In the genomic region with DNA sequence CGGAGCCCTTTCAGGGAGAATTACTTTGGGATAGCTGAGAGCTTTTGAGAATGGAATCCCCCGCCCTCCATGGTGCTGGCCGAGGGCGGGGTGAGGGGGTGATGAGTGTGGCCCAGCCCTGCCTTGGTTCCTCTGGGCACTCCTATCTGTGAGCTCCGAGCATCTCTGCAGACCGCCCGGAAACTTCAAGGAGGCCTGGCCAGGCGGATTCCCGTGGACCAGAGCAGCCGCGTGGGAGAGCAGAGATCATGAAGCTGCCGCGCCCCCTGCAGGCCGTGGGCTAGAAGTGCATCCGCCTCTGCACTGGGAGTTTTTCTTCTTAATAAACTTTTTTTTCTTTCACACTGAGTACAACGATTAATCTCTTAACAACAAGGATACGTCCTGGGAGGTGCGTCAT, we compare ENCODE assay signal across 9 cellular contexts.
DNase-seq lines count a peak whose midpoint lies in the region; ATAC-seq and TF ChIP-seq lines count a peak whose summit lies in the region.
"Had no signal": no experiment of that assay in that cellular context is flagged by ENCODE, and none has a peak within 500 bp of the region (broad histone marks: within the 10 kb centered on the region; RNA-seq: fewer than 3 reads in every experiment).

No MANE protein-coding gene starts in this region.

- H3K4me3 ChIP-seq in adrenal gland, result no peak overlapping the region
- no peak overlapping the region for H3K4me3 ChIP-seq in mesendoderm (ENCODE audit: low read length)
- H3K4me3 ChIP-seq in gastrocnemius medialis, result no peak overlapping the region

- H2BK120ac ChIP-seq in mesendoderm (ENCODE audit: low read depth, low read length), result no peak overlapping the region

- H3K9me3 Mint-ChIP-seq in activated CD4-positive, alpha-beta T cell treated with anti-CD3 and anti-CD28 coated beads for 36 hours (ENCODE audit: low read depth), result no peaks in the 10 kb centered on the region

- H3K18ac ChIP-seq in mesendoderm (ENCODE audit: low read length), result no peak overlapping the region

- no peak overlapping the region for H3K27ac Mint-ChIP-seq in activated CD4-positive, alpha-beta T cell treated with anti-CD3 and anti-CD28 coated beads for 36 hours
- H3K27ac Mint-ChIP-seq: naive B cell had no signal

- H2BK5ac ChIP-seq in mesendoderm (ENCODE audit: low read length), result no peak overlapping the region

- peaks cover 4% of the 10 kb centered on the region for H3K27me3 Mint-ChIP-seq in activated CD4-positive, alpha-beta T cell treated with anti-CD3 and anti-CD28 coated beads for 36 hours

- TF ChIP-seq POLR2A in adrenal gland (IDR thresholded peaks at IDR 0.05) (no peak), gastrocnemius medialis (IDR thresholded peaks at IDR 0.05) (no peak)

- H4K8ac ChIP-seq in mesendoderm (ENCODE audit: low read depth, low read length), result no peak overlapping the region

- 2 to 12% (median 10%) methylated on average over 13 to 18 of the region's 18 CpGs for WGBS in adrenal gland, 4 donors
- no CpG with 5 or more reads among the region's 18 CpGs for WGBS in mesendoderm (ENCODE audit: extremely low coverage, insufficient coverage, low lambda C conversion rate)

- POLR2A ChIA-PET in activated CD4-positive, alpha-beta T cell treated with anti-CD3 and anti-CD28 coated beads for 36 hours (lab: Charles Lee), result no interaction called here

- no peaks in the 10 kb centered on the region for H3K4me1 Mint-ChIP-seq in activated CD4-positive, alpha-beta T cell treated with anti-CD3 and anti-CD28 coated beads for 36 hours
- H3K4me1 Mint-ChIP-seq: naive B cell had no signal

- TF ChIP-seq CTCF in adrenal gland (IDR thresholded peaks at IDR 0.05), result peak in 5 of 6 experiments; percentile 20 to 58 (median 51)
- TF ChIP-seq CTCF in gastrocnemius medialis (IDR thresholded peaks at IDR 0.05 in 4 of 5, conservative IDR thresholded peaks at IDR 0.05 in 1 of 5), result no peak

- no peak overlapping the region for H3K9ac ChIP-seq in mesendoderm (ENCODE audit: low read length)

- intact Hi-C loops in activated CD4-positive, alpha-beta T cell treated with anti-CD3 and anti-CD28 coated beads for 36 hours (cut with DNase I, micrococcal nuclease), result loop anchor here in 1 of 2 experiments (1.0 kb wide), 1 partner anchor 251 kb away; no protein-coding TSS in a partner anchor
- intact Hi-C loops in adrenal gland (cut with DNase I), result no loop called here
- intact Hi-C loops in gastrocnemius medialis (cut with DNase I; ENCODE audit: low total_unique reads), result no loop called here

- no peak overlapping the region for H2AK5ac ChIP-seq in mesendoderm (ENCODE audit: low read length)

- H3K9me3 ChIP-seq in adrenal gland (replicated peaks in 1 of 3), result no peaks in the 10 kb centered on the region
- no peaks in the 10 kb centered on the region for H3K9me3 ChIP-seq in gastrocnemius medialis

- CTCF ChIA-PET in activated CD4-positive, alpha-beta T cell treated with anti-CD3 and anti-CD28 coated beads for 36 hours (lab: Charles Lee), result interaction anchor here (0.6 to 1.5 kb wide), 2 partner anchors 13 to 169 kb away, joined by 4 read pairs; no protein-coding TSS in a partner anchor

- no peaks in the 10 kb centered on the region for H3K36me3 Mint-ChIP-seq in activated CD4-positive, alpha-beta T cell treated with anti-CD3 and anti-CD28 coated beads for 36 hours (ENCODE audit: low read depth)
- H3K36me3 Mint-ChIP-seq: naive B cell had no signal

- H3K27ac ChIP-seq in adrenal gland (no peak overlapping the region), mesendoderm (ENCODE audit: low read depth, low read length) (no peak overlapping the region), gastrocnemius medialis (no peak overlapping the region)

- H2BK15ac ChIP-seq in mesendoderm (replicated peaks; ENCODE audit: low read depth), result no peak overlapping the region

- in situ Hi-C loops in KBM-7 (cut with MboI; ENCODE audit: low pct_unique_long_range_greater_than_20kb, low sequenced_read_pairs) (no loop called here), gastrocnemius medialis (cut with MboI; ENCODE audit: low sequenced_read_pairs in 4 of 4) (no loop called here)

- no peak overlapping the region for H3K4me2 ChIP-seq in mesendoderm (ENCODE audit: low read length)

- no peak overlapping the region for H3K4ac ChIP-seq in mesendoderm (ENCODE audit: low read depth, low read length)

- peak; percentile 66 for DNase-seq in activated CD4-positive, alpha-beta T cell treated with anti-CD3 and anti-CD28 coated beads for 36 hours
- no peak for DNase-seq in activated CD4-positive, alpha-beta T cell treated with anti-CD3 and anti-CD28 coated beads for 4 hours
- peak; percentile 59 for DNase-seq in KBM-7
- peak in 6 of 7 donors; percentile 10 to 80 (median 20) for DNase-seq in adrenal gland
- DNase-seq in mesendoderm, result peak; percentile 58
- DNase-seq in Kasumi-1 (lab: John Stamatoyannopoulos, UW), result no peak
- DNase-seq in gastrocnemius medialis, result no peak
- DNase-seq: naive B cell had no signal

- no peak overlapping the region for H3K23ac ChIP-seq in mesendoderm (ENCODE audit: low read length)

- no peak overlapping the region for H3K56ac ChIP-seq in mesendoderm (ENCODE audit: low read length)

- H3K4me3 Mint-ChIP-seq in activated CD4-positive, alpha-beta T cell treated with anti-CD3 and anti-CD28 coated beads for 36 hours, result no peak overlapping the region
- H3K4me3 Mint-ChIP-seq: naive B cell had no signal

- ATAC-seq in activated CD4-positive, alpha-beta T cell treated with anti-CD3 and anti-CD28 coated beads for 36 hours, result no peak
- ATAC-seq in activated CD4-positive, CD25-positive, alpha-beta regulatory T cell treated with anti-CD3 and anti-CD28 coated beads, Interleukin-2, amount 50 U/mL, for 24 hours, result no peak
- ATAC-seq in gastrocnemius medialis, result no peak

- no peaks in the 10 kb centered on the region for H3K27me3 ChIP-seq in adrenal gland
- no peaks in the 10 kb centered on the region for H3K27me3 ChIP-seq in mesendoderm (ENCODE audit: insufficient read depth, low read length, poor library complexity)
- no peaks in the 10 kb centered on the region for H3K27me3 ChIP-seq in gastrocnemius medialis

- no peak overlapping the region for H4K5ac ChIP-seq in mesendoderm (ENCODE audit: low read length)

- H3K4me1 ChIP-seq in adrenal gland (replicated peaks in 1 of 2), result no peaks in the 10 kb centered on the region
- H3K4me1 ChIP-seq in mesendoderm (ENCODE audit: control insufficient read depth, low read depth, low read length), result no peaks in the 10 kb centered on the region
- no peaks in the 10 kb centered on the region for H3K4me1 ChIP-seq in gastrocnemius medialis

- no peaks in the 10 kb centered on the region for H3K79me1 ChIP-seq in mesendoderm (ENCODE audit: low read length)

- no peaks in the 10 kb centered on the region for H3K79me2 ChIP-seq in mesendoderm (ENCODE audit: control insufficient read depth, insufficient read depth, low read length)

- H3K36me3 ChIP-seq in adrenal gland (replicated peaks in 1 of 2) (no peaks in the 10 kb centered on the region), mesendoderm (ENCODE audit: control insufficient read depth, insufficient read depth, low read length) (no peaks in the 10 kb centered on the region), gastrocnemius medialis (no peaks in the 10 kb centered on the region)

Comparison
In these comparisons a context has a peak if more than half of its experiments do, and no peak if none do; other contexts are left out.
1. DNase-seq: peak in activated CD4-positive, alpha-beta T cell treated with anti-CD3 and anti-CD28 coated beads for 36 hours (single experiment), KBM-7 (single experiment), adrenal gland (6 of 7) and mesendoderm (single experiment); none in activated CD4-positive, alpha-beta T cell treated with anti-CD3 and anti-CD28 coated beads for 4 hours (0 of 2), Kasumi-1 (0 of 2) and gastrocnemius medialis (0 of 2).
2. CTCF ChIP-seq: peak in adrenal gland (5 of 6); none in gastrocnemius medialis (0 of 5).